In genomic region chr2:113895301-113895700, GRCh38 we compare ENCODE assay signal across 1 cellular context.
TF ChIP-seq lines count a peak whose summit lies in the region.

No MANE protein-coding gene starts in this region.

TF ChIP-seq in HCT116, 20 proteins besides CTCF, POLR2A, EP300 and RAD21:
- TF ChIP-seq YY1 (IDR thresholded peaks at IDR 0.05; ENCODE audit: extremely low read depth, insufficient replicate concordance, low read depth, low read length) (no peak), SP1 (IDR thresholded peaks at IDR 0.05; ENCODE audit: low read depth) (no peak), SIN3A (IDR thresholded peaks at IDR 0.05; ENCODE audit: low read depth) (no peak), EZH2 (IDR thresholded peaks at IDR 0.05) (no peak), SRF (IDR thresholded peaks at IDR 0.05; ENCODE audit: low read depth) (no peak), TCF7L2 (IDR thresholded peaks at IDR 0.05; ENCODE audit: borderline replicate concordance, extremely low read depth, insufficient read depth, insufficient read length) (no peak), FOSL1 (IDR thresholded peaks at IDR 0.05; ENCODE audit: low read depth) (no peak), POLR2AphosphoS5 (IDR thresholded peaks at IDR 0.05; ENCODE audit: low read depth, low read length) (no peak), REST (IDR thresholded peaks at IDR 0.05; ENCODE audit: low read depth) (no peak), ZNF274 (IDR thresholded peaks at IDR 0.05; ENCODE audit: low read depth, low read length) (no peak), ZBTB33 (IDR thresholded peaks at IDR 0.05; ENCODE audit: extremely low read depth, insufficient replicate concordance, low read length) (no peak), CEBPB (IDR thresholded peaks at IDR 0.05; ENCODE audit: low read depth) (no peak), CBX3 (IDR thresholded peaks at IDR 0.05; ENCODE audit: low read depth) (no peak), ATF3 (IDR thresholded peaks at IDR 0.05) (no peak), EZH2phosphoT487 (IDR thresholded peaks at IDR 0.05; ENCODE audit: borderline replicate concordance) (no peak), JUND (IDR thresholded peaks at IDR 0.05) (no peak), ELF1 (IDR thresholded peaks at IDR 0.05; ENCODE audit: borderline replicate concordance, low read depth) (no peak), EGR1 (IDR thresholded peaks at IDR 0.05; ENCODE audit: low read depth) (no peak), ZFX (IDR thresholded peaks at IDR 0.05) (no peak)
TF ChIP-seq in HCT116: peak in this region for 0.
